In the genomic region with DNA sequence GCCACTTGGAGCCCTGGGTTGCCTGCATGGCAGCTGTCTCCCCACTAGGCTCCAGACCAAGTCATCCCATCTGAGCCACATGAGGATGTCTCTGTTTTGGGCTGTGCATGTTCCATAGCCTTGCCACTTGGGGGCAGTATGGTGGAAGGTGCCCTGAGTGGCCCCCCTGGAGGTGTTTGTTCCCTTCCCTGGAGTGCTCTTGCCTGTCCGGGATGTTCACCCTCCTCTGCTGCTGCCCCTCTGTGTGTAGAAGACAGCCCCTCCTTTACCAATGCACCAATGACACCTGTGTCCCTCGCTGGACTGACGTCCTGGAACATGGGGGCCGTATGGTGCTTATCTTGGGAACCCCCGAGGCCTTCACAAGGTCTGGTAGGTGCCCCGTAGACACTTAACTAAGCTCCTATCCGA, we compare ENCODE assay signal across 8 cellular contexts.
DNase-seq lines count a peak whose midpoint lies in the region; ATAC-seq and TF ChIP-seq lines count a peak whose summit lies in the region.

No MANE protein-coding gene starts in this region.

- H3K4me3 ChIP-seq in BE2C (ENCODE audit: low read depth, low read length): no peak overlapping the region
- H3K4me3 ChIP-seq in tibial nerve: no peak overlapping the region
- H3K4me3 ChIP-seq in aorta (ENCODE audit: low read length in 2 of 2): no peak overlapping the region

- DNase-seq in BE2C (no peak), NCI-H460 (ENCODE audit: extremely low read depth, low read depth) (peak; percentile 9), foreskin melanocyte (peak; percentile 8), tibial nerve (ENCODE audit: low spot score in 2 of 2) (no peak), mucosa of gallbladder (ENCODE audit: low spot score) (no peak), NCI-H1092 (lab: John Stamatoyannopoulos, UW) (no peak), aorta (no peak)

- no peak for TF ChIP-seq POLR2A in tibial nerve (IDR thresholded peaks at IDR 0.05)

- H3K27me3 ChIP-seq in BE2C: no peaks in the 10 kb centered on the region
- H3K27me3 ChIP-seq in tibial nerve: no peaks in the 10 kb centered on the region
- no peaks in the 10 kb centered on the region for H3K27me3 ChIP-seq in aorta (ENCODE audit: control insufficient read depth in 1 of 2, insufficient read depth in 2 of 2, low read length in 1 of 2)

- no peak for TF ChIP-seq EP300 in tibial nerve (IDR thresholded peaks at IDR 0.05)

- TF ChIP-seq CTCF in BE2C (IDR thresholded peaks at IDR 0.05; ENCODE audit: low read depth, low read length): peak; percentile 71
- no peak for TF ChIP-seq CTCF in tibial nerve (IDR thresholded peaks at IDR 0.05)

- H3K4me1 ChIP-seq in BE2C (no peaks in the 10 kb centered on the region), tibial nerve (no peaks in the 10 kb centered on the region), aorta (ENCODE audit: control insufficient read depth in 1 of 2, insufficient read depth in 2 of 2, low read length in 2 of 2) (no peaks in the 10 kb centered on the region)

- WGBS in tibial nerve, 2 donors: 78 to 92% methylated on average over 5 to 7 of the region's 7 CpGs
- 79 to 83% methylated on average over 7 of the region's 7 CpGs for WGBS in aorta, 2 donors

- ATAC-seq in GM18907 (IDR thresholded peaks at IDR 0.05; ENCODE audit: unreplicated experiment) (peak; percentile 61), aorta (ENCODE audit: low FRiP score) (no peak)

- H3K9me3 ChIP-seq in BE2C: no peaks in the 10 kb centered on the region
- H3K9me3 ChIP-seq in tibial nerve: no peaks in the 10 kb centered on the region
- H3K9me3 ChIP-seq in aorta (ENCODE audit: control insufficient read depth, low read length): no peaks in the 10 kb centered on the region

- no peak overlapping the region for H3K27ac ChIP-seq in tibial nerve
- H3K27ac ChIP-seq in aorta (ENCODE audit: low read depth in 1 of 2, low read length in 2 of 2): no peak overlapping the region

- H3K36me3 ChIP-seq in BE2C: peaks cover 17% of the 10 kb centered on the region
- peaks cover 0 to 32% (median 0%) of the 10 kb centered on the region in 3 donors for H3K36me3 ChIP-seq in tibial nerve
- peaks cover 0 to 4% of the 10 kb centered on the region in 2 donors for H3K36me3 ChIP-seq in aorta (ENCODE audit: control insufficient read depth in 1 of 2, insufficient read depth in 2 of 2, low read length in 1 of 2)

- intact Hi-C loops in aorta (cut with DNase I): no loop called here

Comparison
In these comparisons a context has a peak if more than half of its experiments do, and no peak if none do; other contexts are left out.
1. DNase-seq: peak in NCI-H460 (single experiment) and foreskin melanocyte (single experiment); none in BE2C (single experiment), tibial nerve (0 of 2), mucosa of gallbladder (single experiment), NCI-H1092 (single experiment) and aorta (0 of 2).